9 cellular contexts compared by ENCODE assay signal in the genomic region with DNA sequence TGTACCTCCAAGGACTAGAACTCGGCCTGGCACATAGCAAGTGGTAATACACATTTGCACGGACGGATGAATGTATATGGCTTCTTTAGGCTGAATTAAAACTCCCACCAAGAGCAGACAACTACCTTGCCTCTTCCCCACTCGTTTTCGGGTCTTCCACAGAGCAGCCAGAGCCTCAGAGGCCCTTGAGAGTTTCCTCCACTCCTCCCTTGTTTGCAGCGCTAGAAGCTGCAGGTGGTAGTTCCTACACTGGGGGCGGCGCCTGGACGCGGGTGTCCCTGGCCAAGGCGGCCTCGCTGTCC. TPM values are rescaled to one million over a fixed set of nuclear protein-coding genes. Genes with fewer than 3 reads are reported as not detected.
DNase-seq lines count a peak whose midpoint lies in the region; ATAC-seq and TF ChIP-seq lines count a peak whose summit lies in the region.
"Had no signal": no experiment of that assay in that cellular context is flagged by ENCODE, and none has a peak within 500 bp of the region (broad histone marks: within the 10 kb centered on the region; RNA-seq: fewer than 3 reads in every experiment).

No MANE protein-coding gene starts in this region.

- H3K4me1 ChIP-seq in colonic mucosa: peaks cover 9% of the 10 kb centered on the region
- no peaks in the 10 kb centered on the region for H3K4me1 ChIP-seq in mesodermal cell (ENCODE audit: control insufficient read depth, insufficient read depth, low read length, poor library complexity, severe bottlenecking)
- H3K4me1 ChIP-seq in tibial nerve: peaks cover 0 to 6% (median 0%) of the 10 kb centered on the region in 4 donors

- no peak overlapping the region for H3K4me3 Mint-ChIP-seq in activated CD8-positive, alpha-beta T cell treated with anti-CD3 and anti-CD28 coated beads for 36 hours
- no peak overlapping the region for H3K4me3 Mint-ChIP-seq in activated CD8-positive, alpha-beta T cell treated with anti-CD3 and anti-CD28 coated beads, Interleukin-2, amount 10 ng/mL, durations not matched to agents 7 days and 5 days

- H3K27ac Mint-ChIP-seq in activated CD8-positive, alpha-beta T cell treated with anti-CD3 and anti-CD28 coated beads for 36 hours: no peak overlapping the region
- H3K27ac Mint-ChIP-seq in activated CD8-positive, alpha-beta T cell treated with anti-CD3 and anti-CD28 coated beads, Interleukin-2, amount 10 ng/mL, durations not matched to agents 7 days and 5 days: no peak overlapping the region

- H3K4me1 Mint-ChIP-seq in activated CD8-positive, alpha-beta T cell treated with anti-CD3 and anti-CD28 coated beads for 36 hours (ENCODE audit: low read depth): peaks cover 3% of the 10 kb centered on the region
- peaks cover 5% of the 10 kb centered on the region for H3K4me1 Mint-ChIP-seq in activated CD8-positive, alpha-beta T cell treated with anti-CD3 and anti-CD28 coated beads, Interleukin-2, amount 10 ng/mL, durations not matched to agents 7 days and 5 days (ENCODE audit: low read depth)

- no peaks in the 10 kb centered on the region for H3K36me3 Mint-ChIP-seq in activated CD8-positive, alpha-beta T cell treated with anti-CD3 and anti-CD28 coated beads for 36 hours (ENCODE audit: low read depth)
- no peaks in the 10 kb centered on the region for H3K36me3 Mint-ChIP-seq in activated CD8-positive, alpha-beta T cell treated with anti-CD3 and anti-CD28 coated beads, Interleukin-2, amount 10 ng/mL, durations not matched to agents 7 days and 5 days (ENCODE audit: low read depth)

- peak overlapping the region; percentile 45 for H3K4me3 ChIP-seq in colonic mucosa
- peak overlapping the region; percentile 38 for H3K4me3 ChIP-seq in mesodermal cell (ENCODE audit: extremely low read depth, insufficient read depth, low read length, poor library complexity, severe bottlenecking)
- peak overlapping the region; percentile 42 to 90 (median 59) for H3K4me3 ChIP-seq in tibial nerve

- no peak overlapping the region for H3K9ac ChIP-seq in colonic mucosa (ENCODE audit: low read depth in 2 of 2, low read length in 2 of 2)

- WGBS in mesodermal cell (ENCODE audit: insufficient coverage in 2 of 2), 2 experiments: 20 to 30% methylated on average over 2 to 9 of the region's 12 CpGs
- 11 to 15% methylated on average over 12 of the region's 12 CpGs for WGBS in tibial nerve, 2 donors

- intact Hi-C loops in activated CD8-positive, alpha-beta T cell treated with anti-CD3 and anti-CD28 coated beads for 36 hours (cut with micrococcal nuclease): no loop called here
- intact Hi-C loops in colonic mucosa (cut with DNase I): no loop called here

- no peak for TF ChIP-seq POLR2A in tibial nerve (IDR thresholded peaks at IDR 0.05)

- H3K27me3 ChIP-seq in colonic mucosa (peaks cover 18% of the 10 kb centered on the region), tibial nerve (peaks cover 0 to 35% of the 10 kb centered on the region in 2 donors)

- no peak for DNase-seq in activated CD8-positive, alpha-beta T cell treated with anti-CD3 and anti-CD28 coated beads for 36 hours
- DNase-seq in activated CD8-positive, alpha-beta T cell treated with anti-CD3 and anti-CD28 coated beads, Interleukin-2, amount 10 ng/mL, durations not matched to agents 7 days and 5 days: no peak
- DNase-seq in colonic mucosa: no peak
- DNase-seq in tibial nerve (ENCODE audit: low spot score in 2 of 2): no peak
- no peak for DNase-seq in NCI-H2227 (lab: John Stamatoyannopoulos, UW; ENCODE audit: unreplicated experiment)
- no peak for DNase-seq in hepatic stellate cell (ENCODE audit: low spot score)

- TF ChIP-seq EP300 in tibial nerve (IDR thresholded peaks at IDR 0.05): no peak

- POLR2A ChIA-PET in activated CD8-positive, alpha-beta T cell treated with anti-CD3 and anti-CD28 coated beads for 36 hours (lab: Charles Lee): no interaction called here
- POLR2A ChIA-PET in activated CD8-positive, alpha-beta T cell treated with anti-CD3 and anti-CD28 coated beads, Interleukin-2, amount 10 ng/mL, durations not matched to agents 7 days and 5 days (lab: Charles Lee): no interaction called here

- peak; percentile 39 for ATAC-seq in activated CD8-positive, alpha-beta T cell treated with anti-CD3 and anti-CD28 coated beads for 36 hours
- ATAC-seq in activated CD8-positive, alpha-beta T cell treated with anti-CD3 and anti-CD28 coated beads, Interleukin-2, amount 10 ng/mL, durations not matched to agents 7 days and 5 days: no peak
- no peak for ATAC-seq in HG03378 (IDR thresholded peaks at IDR 0.05; ENCODE audit: unreplicated experiment)

- H3K27me3 Mint-ChIP-seq in activated CD8-positive, alpha-beta T cell treated with anti-CD3 and anti-CD28 coated beads for 36 hours: peaks cover 34% of the 10 kb centered on the region
- H3K27me3 Mint-ChIP-seq in activated CD8-positive, alpha-beta T cell treated with anti-CD3 and anti-CD28 coated beads, Interleukin-2, amount 10 ng/mL, durations not matched to agents 7 days and 5 days (ENCODE audit: low read depth): peaks cover 36% of the 10 kb centered on the region

- no peak for TF ChIP-seq CTCF in activated CD8-positive, alpha-beta T cell treated with anti-CD3 and anti-CD28 coated beads for 36 hours (IDR thresholded peaks at IDR 0.05)
- TF ChIP-seq CTCF in colonic mucosa (IDR thresholded peaks at IDR 0.05) (no peak), tibial nerve (IDR thresholded peaks at IDR 0.05) (no peak)

- peaks cover 3% of the 10 kb centered on the region for H3K9me3 Mint-ChIP-seq in activated CD8-positive, alpha-beta T cell treated with anti-CD3 and anti-CD28 coated beads for 36 hours
- H3K9me3 Mint-ChIP-seq in activated CD8-positive, alpha-beta T cell treated with anti-CD3 and anti-CD28 coated beads, Interleukin-2, amount 10 ng/mL, durations not matched to agents 7 days and 5 days (ENCODE audit: insufficient read depth): no peaks in the 10 kb centered on the region

- H3K36me3 ChIP-seq in colonic mucosa (no peaks in the 10 kb centered on the region), mesodermal cell (ENCODE audit: control insufficient read depth, insufficient read depth, low read length) (no peaks in the 10 kb centered on the region), tibial nerve (no peaks in the 10 kb centered on the region)

- CTCF ChIA-PET in activated CD8-positive, alpha-beta T cell treated with anti-CD3 and anti-CD28 coated beads for 36 hours (lab: Charles Lee): interaction anchor here (0.7 kb wide), 1 partner anchor 35 kb away, joined by 3 read pairs; no protein-coding TSS in a partner anchor
- CTCF ChIA-PET in activated CD8-positive, alpha-beta T cell treated with anti-CD3 and anti-CD28 coated beads, Interleukin-2, amount 10 ng/mL, durations not matched to agents 7 days and 5 days (lab: Charles Lee): no interaction called here

- H3K9me3 ChIP-seq in colonic mucosa (no peaks in the 10 kb centered on the region), mesodermal cell (ENCODE audit: control insufficient read depth, low read length) (no peaks in the 10 kb centered on the region), tibial nerve (no peaks in the 10 kb centered on the region)

- H3K27ac ChIP-seq in colonic mucosa (no peak overlapping the region), mesodermal cell (ENCODE audit: low read depth, low read length, severe bottlenecking) (no peak overlapping the region), tibial nerve (peak overlapping the region in 2 of 4 donors; percentile 88 to 89)
- H3K27ac ChIP-seq: C4-2B had no signal

RNA-seq across cellular contexts. Expression of gene INTU, which starts 10.2 kb away (rescaled TPM):
- under 1 TPM; 0.16 to 0.29 TPM for total RNA-seq in activated CD8-positive, alpha-beta T cell treated with anti-CD3 and anti-CD28 coated beads for 36 hours
- total RNA-seq in activated CD8-positive, alpha-beta T cell treated with anti-CD3 and anti-CD28 coated beads, Interleukin-2, amount 10 ng/mL, durations not matched to agents 7 days and 5 days: under 1 TPM; 0.16 to 0.37 TPM
- total RNA-seq in colonic mucosa (1 to 10 TPM; 3.0 to 4.8 TPM), tibial nerve (10 to 100 TPM; 10.5 to 28.8 (median 18.0) TPM)
- polyA plus RNA-seq in mesodermal cell (2013, experiment 1 of 2): 8.4 TPM
- polyA plus RNA-seq in mesodermal cell (2013, experiment 2 of 2): 7.8 TPM
